In genomic region chr7:129401968-129402860, GRCh38 we compare ENCODE assay signal across 2 cellular contexts.
TF ChIP-seq lines count a peak whose summit lies in the region.

No MANE protein-coding gene starts in this region.

TF ChIP-seq in GM23338, 12 proteins besides CTCF, POLR2A, EP300 and RAD21:
- no peak for TF ChIP-seq JUNB (IDR thresholded peaks at IDR 0.05; ENCODE audit: unreplicated experiment)
- no peak for TF ChIP-seq POLR2AphosphoS5 (IDR thresholded peaks at IDR 0.05; ENCODE audit: low read depth)
- TF ChIP-seq STAT1 (IDR thresholded peaks at IDR 0.05; ENCODE audit: unreplicated experiment) = no peak
- TF ChIP-seq NANOG (IDR thresholded peaks at IDR 0.05; ENCODE audit: borderline replicate concordance) = no peak
- TF ChIP-seq EZH2phosphoT487 (IDR thresholded peaks at IDR 0.05; ENCODE audit: unreplicated experiment) = no peak
- no peak for TF ChIP-seq ZNF114 (CRISPR knock-in tag; IDR thresholded peaks at IDR 0.05)
- TF ChIP-seq CREB1 (CRISPR knock-in tag; IDR thresholded peaks at IDR 0.05; ENCODE audit: low read depth) = no peak
- TF ChIP-seq ETS1 (IDR thresholded peaks at IDR 0.05) = no peak
- TF ChIP-seq ZNF331 (CRISPR knock-in tag; IDR thresholded peaks at IDR 0.05; ENCODE audit: low read depth) = no peak
- TF ChIP-seq ZNF462 (CRISPR knock-in tag; IDR thresholded peaks at IDR 0.05) = no peak
- TF ChIP-seq REST (IDR thresholded peaks at IDR 0.05; ENCODE audit: unreplicated experiment) = no peak
- no peak for TF ChIP-seq EZH2 (IDR thresholded peaks at IDR 0.05; ENCODE audit: low read depth, unreplicated experiment)

TF ChIP-seq in SK-N-SH, 30 proteins besides CTCF, POLR2A, EP300 and RAD21 (continued from another document):
- TF ChIP-seq EZH2phosphoT487 (IDR thresholded peaks at IDR 0.05; ENCODE audit: borderline replicate concordance, low read depth) (no peak), REST (IDR thresholded peaks at IDR 0.05; ENCODE audit: low read depth, low read length) (no peak), CHD2 (IDR thresholded peaks at IDR 0.05; ENCODE audit: low read length, partially characterized antibody) (no peak)
TF ChIP-seq in SK-N-SH: peak in this region for 0.
